Comparison of ENCODE assay signal across 19 cellular contexts in the genomic region with DNA sequence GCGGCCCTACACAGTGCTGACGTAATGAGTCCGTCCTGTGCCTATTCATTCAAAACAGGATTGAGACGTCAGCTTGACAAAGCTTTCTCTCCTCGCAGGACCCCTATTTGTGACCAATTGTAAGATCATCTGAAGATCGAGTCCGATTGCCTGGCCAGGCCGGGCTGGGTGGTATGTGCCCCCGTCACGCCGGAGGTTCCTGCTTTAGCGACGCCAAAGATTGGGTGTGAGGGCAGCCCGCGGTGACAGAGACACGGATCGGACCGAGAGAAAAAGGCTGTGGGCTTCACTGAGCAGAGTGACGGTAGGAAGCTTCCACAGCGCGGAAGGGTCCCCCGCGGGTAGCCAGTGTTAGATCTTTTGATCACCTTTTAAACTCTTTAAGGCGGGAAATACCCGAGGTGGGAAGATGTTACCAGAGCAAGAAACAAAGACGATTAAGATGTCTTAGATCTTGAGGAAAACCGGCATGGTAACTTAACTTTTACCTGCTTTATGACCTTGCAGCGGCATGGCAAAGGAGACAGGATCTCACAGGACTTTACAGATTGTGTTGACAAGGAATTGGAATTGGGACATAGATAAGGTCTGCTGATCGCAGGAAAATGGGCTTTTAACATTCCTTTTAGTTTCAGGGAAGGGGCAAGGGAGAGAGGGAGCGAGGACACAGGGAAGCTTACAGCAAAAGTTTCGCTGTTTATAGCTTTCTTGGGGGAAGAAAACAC.
"Had no signal": no experiment of that assay in that cellular context is flagged by ENCODE, and none has a peak within 500 bp of the region (broad histone marks: within the 10 kb centered on the region; RNA-seq: fewer than 3 reads in every experiment).

No MANE protein-coding gene starts in this region.

- H3K4me1 Mint-ChIP-seq: activated naive CD8-positive, alpha-beta T cell treated with anti-CD3 and anti-CD28 coated beads for 36 hours; central memory CD8-positive, alpha-beta T cell; naive thymus-derived CD8-positive, alpha-beta T cell; stimulated activated memory B cell treated with anti-CD40 and anti-IgM and Interleukin-4, amounts not matched to agents 10 μg/mL and 1 μg/mL and 100 μg/mL, for 72 hours had no signal

- H3K36me3 Mint-ChIP-seq: activated CD4-positive, alpha-beta memory T cell treated with anti-CD3 and anti-CD28 coated beads for 36 hours; activated naive CD8-positive, alpha-beta T cell treated with anti-CD3 and anti-CD28 coated beads for 36 hours; naive thymus-derived CD8-positive, alpha-beta T cell; stimulated activated memory B cell treated with anti-CD40 and anti-IgM and Interleukin-4, amounts not matched to agents 10 μg/mL and 1 μg/mL and 100 μg/mL, for 72 hours had no signal

- H3K4me1 ChIP-seq: breast epithelium, heart right ventricle, stomach, suprapubic skin, transverse colon had no signal

- H3K4me3 ChIP-seq: breast epithelium, heart right ventricle, lung, ovary, stomach, suprapubic skin, transverse colon had no signal

- H3K4me3 Mint-ChIP-seq: activated CD4-positive, alpha-beta memory T cell treated with anti-CD3 and anti-CD28 coated beads for 36 hours; activated naive CD8-positive, alpha-beta T cell treated with anti-CD3 and anti-CD28 coated beads for 36 hours; central memory CD8-positive, alpha-beta T cell; naive thymus-derived CD8-positive, alpha-beta T cell; stimulated activated memory B cell treated with anti-CD40 and anti-IgM and Interleukin-4, amounts not matched to agents 10 μg/mL and 1 μg/mL and 100 μg/mL, for 72 hours had no signal

- H3K36me3 ChIP-seq: breast epithelium, heart right ventricle, neutrophil, ovary, stomach, suprapubic skin, transverse colon had no signal

- H3K9me3 Mint-ChIP-seq: activated CD4-positive, alpha-beta memory T cell treated with anti-CD3 and anti-CD28 coated beads for 36 hours; activated naive CD8-positive, alpha-beta T cell treated with anti-CD3 and anti-CD28 coated beads for 36 hours; central memory CD8-positive, alpha-beta T cell had no signal

- ATAC-seq: heart right ventricle; left lobe of liver; naive thymus-derived CD8-positive, alpha-beta T cell; right cardiac atrium; stimulated activated memory B cell treated with anti-CD40 and anti-IgM and Interleukin-4, amounts not matched to agents 10 μg/mL and 1 μg/mL and 100 μg/mL, for 72 hours had no signal

- H3K27ac ChIP-seq: breast epithelium, heart right ventricle, neutrophil, ovary, stomach, suprapubic skin, transverse colon had no signal

- DNase-seq: activated CD4-positive, alpha-beta memory T cell treated with anti-CD3 and anti-CD28 coated beads for 36 hours; activated CD4-positive, alpha-beta T cell treated with anti-CD3 and anti-CD28 coated beads for 48 hours; activated naive CD4-positive, alpha-beta T cell treated with Interleukin-2 at 50 U/mL for 16 hours; activated naive CD8-positive, alpha-beta T cell treated with anti-CD3 and anti-CD28 coated beads for 36 hours; activated T-cell treated with anti-CD3 and anti-CD28 coated beads, Interleukin-2, amount 50 U/mL, for 48 hours; heart right ventricle; kidney; naive thymus-derived CD8-positive, alpha-beta T cell; ovary; right cardiac atrium; stomach; transverse colon had no signal

- H3K9me3 ChIP-seq: breast epithelium, heart right ventricle, neutrophil, ovary, stomach, suprapubic skin, transverse colon had no signal

- H3K27ac Mint-ChIP-seq: activated CD4-positive, alpha-beta memory T cell treated with anti-CD3 and anti-CD28 coated beads for 36 hours; activated naive CD8-positive, alpha-beta T cell treated with anti-CD3 and anti-CD28 coated beads for 36 hours; naive thymus-derived CD8-positive, alpha-beta T cell; stimulated activated memory B cell treated with anti-CD40 and anti-IgM and Interleukin-4, amounts not matched to agents 10 μg/mL and 1 μg/mL and 100 μg/mL, for 72 hours had no signal

- H3K27me3 ChIP-seq: breast epithelium, heart right ventricle, neutrophil, ovary, stomach, suprapubic skin, transverse colon had no signal
